Comparison of ENCODE assay signal across 8 cellular contexts in the genomic region with DNA sequence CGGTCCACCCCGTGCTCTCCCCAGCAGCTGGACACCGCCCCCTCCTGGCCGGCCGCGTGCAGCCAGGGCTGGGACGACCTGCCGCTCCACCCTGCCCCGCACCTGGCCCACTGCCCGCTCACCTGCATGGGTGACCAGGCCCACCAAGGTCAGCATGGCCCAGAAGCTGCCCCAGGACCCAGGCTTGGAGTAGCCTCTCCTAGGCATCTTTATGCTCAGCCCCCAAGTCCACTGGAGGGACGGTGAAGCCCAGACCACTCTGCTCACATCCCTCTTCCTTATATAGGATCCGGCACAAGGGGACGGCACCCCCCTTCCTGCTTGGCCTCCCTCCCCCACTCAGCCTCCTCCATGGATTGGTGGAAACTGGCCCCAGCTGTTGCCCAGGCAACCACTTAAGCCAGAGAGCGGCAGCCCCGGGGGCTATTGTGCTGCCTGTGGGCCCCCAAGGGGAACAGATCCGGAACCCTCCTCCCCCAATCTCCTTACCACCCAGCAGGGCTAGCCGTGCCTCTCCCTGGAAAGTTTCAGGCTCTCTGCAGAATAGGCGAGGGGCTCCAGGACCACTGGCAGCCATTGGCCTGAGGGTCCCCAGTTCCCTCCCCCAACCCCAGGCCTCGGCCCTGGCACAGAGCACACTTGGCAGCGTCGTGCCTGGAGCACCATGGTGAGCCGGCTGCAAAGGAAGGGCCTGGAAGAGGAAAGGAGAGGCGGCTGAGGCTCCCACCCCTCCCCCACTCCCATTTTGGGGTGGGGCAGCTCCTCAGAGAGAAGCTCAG. TPM values are rescaled to one million over a fixed set of nuclear protein-coding genes. Genes with fewer than 3 reads are reported as not detected.
A peak's percentile ranks its signal among the peaks of the same experiment; 100 is the strongest.
DNase-seq lines count a peak whose midpoint lies in the region; ATAC-seq, FAIRE-seq and TF ChIP-seq lines count a peak whose summit lies in the region.

BTBD17 (minus strand) TSS at position 256 of the 779 bp plus-strand sequence; CDS start at position 207, 49 bp downstream.

- H3K36me3 ChIP-seq in CD4-positive, alpha-beta memory T cell (ENCODE audit: insufficient read depth, low read length), result no peaks in the 10 kb centered on the region
- no peaks in the 10 kb centered on the region for H3K36me3 ChIP-seq in Karpas-422 (ENCODE audit: insufficient read depth, low read length)
- H3K36me3 ChIP-seq in endothelial cell of umbilical vein (ENCODE audit: control insufficient read depth in 2 of 2, extremely low read depth in 1 of 2, insufficient read depth in 2 of 2, low read length in 2 of 2), result no peaks in the 10 kb centered on the region
- H3K36me3 ChIP-seq in mucosa of descending colon (ENCODE audit: low read depth), result no peaks in the 10 kb centered on the region

- TF ChIP-seq CTCF in endothelial cell of umbilical vein (IDR thresholded peaks at IDR 0.05; ENCODE audit: extremely low read depth in 1 of 2, insufficient read depth in 1 of 2, low read depth in 1 of 2, low read length in 2 of 2) (peak; percentile 67 to 76), mucosa of descending colon (IDR thresholded peaks at IDR 0.05) (peak; percentile 60)

- H3K27me3 ChIP-seq in CD4-positive, alpha-beta memory T cell (ENCODE audit: insufficient read depth, low read length), result peaks cover 15% of the 10 kb centered on the region
- no peaks in the 10 kb centered on the region for H3K27me3 ChIP-seq in Karpas-422 (ENCODE audit: low read length)
- peaks cover 7 to 11% of the 10 kb centered on the region in 2 experiments for H3K27me3 ChIP-seq in endothelial cell of umbilical vein (ENCODE audit: control insufficient read depth in 2 of 2, insufficient read depth in 2 of 2, low read length in 2 of 2)

- FAIRE-seq in endothelial cell of umbilical vein (lab: Jason Lieb, UNC), result no peak

- H3K4me1 ChIP-seq in CD4-positive, alpha-beta memory T cell (ENCODE audit: insufficient read depth, low read length), result peaks cover 9% of the 10 kb centered on the region
- H3K4me1 ChIP-seq in Karpas-422 (ENCODE audit: low read length) (no peaks in the 10 kb centered on the region), endothelial cell of umbilical vein (ENCODE audit: control insufficient read depth, extremely low read depth, insufficient read depth, low read length) (no peaks in the 10 kb centered on the region), mucosa of descending colon (ENCODE audit: low read depth) (peaks cover 4% of the 10 kb centered on the region)

- ATAC-seq in mucosa of descending colon, result peak; percentile 72
- no peak for ATAC-seq in HG02981 (IDR thresholded peaks at IDR 0.05; ENCODE audit: unreplicated experiment)

- H3K4me3 Mint-ChIP-seq in CD4-positive, alpha-beta memory T cell, result no peak within 1 kb of the TSS

- no TSS peak for BruUV-seq in endothelial cell of umbilical vein (replicated peaks; lab: Mats Ljungman, UMichigan)

- no peaks in the 10 kb centered on the region for H3K9me2 ChIP-seq in Karpas-422 (replicated peaks; ENCODE audit: insufficient read depth, low read length)

- H3K79me2 ChIP-seq in Karpas-422 (ENCODE audit: low read length) (no peaks in the 10 kb centered on the region), endothelial cell of umbilical vein (ENCODE audit: control insufficient read depth, insufficient read depth, low read length) (no peaks in the 10 kb centered on the region)

- no peak within 1 kb of the TSS for H3K4me2 ChIP-seq in Karpas-422 (ENCODE audit: low read depth, low read length, poor library complexity, severe bottlenecking)
- no peak within 1 kb of the TSS for H3K4me2 ChIP-seq in endothelial cell of umbilical vein (ENCODE audit: insufficient read depth, low read length)

- H2AFZ ChIP-seq in Karpas-422 (ENCODE audit: low read length) (no peak within 1 kb of the TSS), endothelial cell of umbilical vein (ENCODE audit: low read depth, low read length) (no peak within 1 kb of the TSS)

- DNase-seq in CD4-positive, alpha-beta memory T cell, result peak in 3 of 5 donors; percentile 20 to 33 (median 21)
- DNase-seq in Karpas-422 (peak; percentile 50), endothelial cell of umbilical vein (ENCODE audit: low read depth, low spot score) (peak; percentile 13), mucosa of descending colon (peak in 2 of 3 donors; percentile 69 to 78), NCI-H1048 (lab: John Stamatoyannopoulos, UW) (no peak), HCEC 1CT (no peak)
- peak; percentile 8 to 22 (median 14) for DNase-seq in activated CD4-positive, CD25-positive, alpha-beta regulatory T cell (lab: John Stamatoyannopoulos, UW)

- no peaks in the 10 kb centered on the region for H3K36me3 Mint-ChIP-seq in CD4-positive, alpha-beta memory T cell

- H3K27ac ChIP-seq in CD4-positive, alpha-beta memory T cell (ENCODE audit: low read depth, low read length), result no peak within 1 kb of the TSS
- no peak within 1 kb of the TSS for H3K27ac ChIP-seq in Karpas-422 (ENCODE audit: low read length)
- no peak within 1 kb of the TSS for H3K27ac ChIP-seq in endothelial cell of umbilical vein (ENCODE audit: insufficient read depth, low read depth, low read length)

- intact Hi-C loops in CD4-positive, alpha-beta memory T cell (cut with micrococcal nuclease), result no loop called here
- intact Hi-C loops in endothelial cell of umbilical vein (cut with micrococcal nuclease) (loop anchor here (1.0 kb wide), 1 partner anchor 61 kb away; no protein-coding TSS in a partner anchor), mucosa of descending colon (cut with DNase I, micrococcal nuclease) (no loop called here)

- POLR2A ChIA-PET in CD4-positive, alpha-beta memory T cell (lab: Charles Lee; ENCODE audit: partially characterized antibody), result interaction anchor here (0.7 to 2.1 kb wide), 6 partner anchors 56 to 151 kb away, joined by 3 to 6 read pairs (median 4); partner anchors contain the start of gene TTYH2
- POLR2A ChIA-PET in endothelial cell of umbilical vein (lab: Charles Lee), result no interaction called here

- no peaks in the 10 kb centered on the region for H3K9me1 ChIP-seq in endothelial cell of umbilical vein (replicated peaks; ENCODE audit: control insufficient read depth, extremely low read depth, insufficient read depth, low read length)

- no peaks in the 10 kb centered on the region for H3K9me3 Mint-ChIP-seq in CD4-positive, alpha-beta memory T cell

- H3K27me3 Mint-ChIP-seq in CD4-positive, alpha-beta memory T cell, result peaks cover 10 to 13% of the 10 kb centered on the region in 2 donors

- no peak for TF ChIP-seq POLR2A in endothelial cell of umbilical vein (IDR thresholded peaks at IDR 0.05; ENCODE audit: low read depth, low read length)

- H3K4me3 ChIP-seq in CD4-positive, alpha-beta memory T cell (ENCODE audit: low read length in 2 of 2), result no peak within 1 kb of the TSS
- H3K4me3 ChIP-seq in Karpas-422 (ENCODE audit: low read length) (no peak within 1 kb of the TSS), endothelial cell of umbilical vein (replicated peaks in 1 of 3; ENCODE audit: insufficient read depth in 1 of 3, low read depth in 1 of 3, low read length in 3 of 3) (no peak within 1 kb of the TSS), mucosa of descending colon (no peak within 1 kb of the TSS)

- H3K9ac ChIP-seq in Karpas-422 (ENCODE audit: low read length) (no peak within 1 kb of the TSS), endothelial cell of umbilical vein (replicated peaks; ENCODE audit: extremely low read depth, insufficient read depth, low read length) (no peak within 1 kb of the TSS)

- H3K4me1 Mint-ChIP-seq in CD4-positive, alpha-beta memory T cell, result peaks cover 2 to 13% (median 5%) of the 10 kb centered on the region in 4 donors

- no peak within 1 kb of the TSS for H3K27ac Mint-ChIP-seq in CD4-positive, alpha-beta memory T cell

- CTCF ChIA-PET in CD4-positive, alpha-beta memory T cell (lab: Charles Lee; ENCODE audit: partially characterized antibody), result interaction anchor here (1.0 to 9.8 kb wide), 13 partner anchors 9 to 159 kb away, joined by 3 to 62 read pairs (median 5); partner anchors contain the start of genes RPL38 and TTYH2
- CTCF ChIA-PET in endothelial cell of umbilical vein (lab: Charles Lee), result interaction anchor here (0.6 to 3.6 kb wide), 14 partner anchors 9 to 160 kb away, joined by 3 to 29 read pairs (median 4); no protein-coding TSS in a partner anchor

- H4K20me1 ChIP-seq in Karpas-422 (ENCODE audit: insufficient read depth, low read depth, low read length) (no peaks in the 10 kb centered on the region), endothelial cell of umbilical vein (replicated peaks; ENCODE audit: control insufficient read depth, extremely low read depth, insufficient read depth, low read length) (no peaks in the 10 kb centered on the region)

- H3K9me3 ChIP-seq in CD4-positive, alpha-beta memory T cell (ENCODE audit: control insufficient read depth in 1 of 2, low read length in 2 of 2), result no peaks in the 10 kb centered on the region
- H3K9me3 ChIP-seq in Karpas-422 (ENCODE audit: low read length) (no peaks in the 10 kb centered on the region), endothelial cell of umbilical vein (replicated peaks; ENCODE audit: control insufficient read depth, insufficient read depth, low read length) (no peaks in the 10 kb centered on the region), mucosa of descending colon (no peaks in the 10 kb centered on the region)

- dilution Hi-C loops in endothelial cell of umbilical vein (cut with MboI; ENCODE audit: extremely low pct_ligation_motif_present, low sequenced_read_pairs), result no loop called here

TF ChIP-seq in endothelial cell of umbilical vein, 7 proteins besides CTCF, POLR2A, EP300 and RAD21 (continues in another document):
- TF ChIP-seq EZH2 (IDR thresholded peaks at IDR 0.05; ENCODE audit: borderline replicate concordance, low read depth, low read length, severe bottlenecking) (no peak), POLR2AphosphoS5 (IDR thresholded peaks at IDR 0.05; ENCODE audit: insufficient read depth, low read depth, low read length) (no peak), MYC (IDR thresholded peaks at IDR 0.05; ENCODE audit: low read depth, low read length) (no peak), JUN (IDR thresholded peaks at IDR 0.05; ENCODE audit: borderline replicate concordance, insufficient read depth, insufficient read length, low read depth) (no peak)

RNA-seq across cellular contexts. Expression of gene BTBD17, which starts in this region (rescaled TPM):
- not detected for total RNA-seq in CD4-positive, alpha-beta memory T cell
- not detected for polyA plus RNA-seq in CD4-positive, alpha-beta memory T cell
- not detected in 2 replicates for total RNA-seq in Karpas-422 (2014; rRNA removed; shearing (Covaris generic); ENCODE audit: low replicate concordance)
- total RNA-seq in endothelial cell of umbilical vein (not detected in 2 replicates), mucosa of descending colon (under 1 TPM in 1 of 3 donors, not detected in 2; 0.17 TPM)
- polyA plus RNA-seq in endothelial cell of umbilical vein, result not detected in 2 replicates
- not detected in 2 replicates for polyA plus RNA-seq in endothelial cell of umbilical vein (2011; cell fraction: cytosol; rRNA removed)
- not detected in 2 replicates for polyA plus RNA-seq in endothelial cell of umbilical vein (2011; cell fraction: nucleus; rRNA removed)
- polyA plus RNA-seq in endothelial cell of umbilical vein (2012), result not detected in 2 replicates
- not detected in 2 replicates for polyA minus RNA-seq in endothelial cell of umbilical vein
- polyA minus RNA-seq in endothelial cell of umbilical vein (2011; cell fraction: cytosol; rRNA and poly(A)+ RNA removed), result not detected
- not detected in 2 replicates for polyA minus RNA-seq in endothelial cell of umbilical vein (2011; cell fraction: nucleus; rRNA and poly(A)+ RNA removed)

Comparison
In these comparisons a context has a peak if more than half of its experiments do, and no peak if none do; other contexts are left out.
1. Peak in DNase-seq in CD4-positive, alpha-beta memory T cell; RNA of the gene not detected or under 1 TPM.
2. Peak in DNase-seq in Karpas-422; RNA of the gene not detected or under 1 TPM.
3. Peak in DNase-seq in endothelial cell of umbilical vein; RNA of the gene not detected or under 1 TPM.
4. Peak in DNase-seq and ATAC-seq in mucosa of descending colon; RNA of the gene not detected or under 1 TPM.
5. DNase-seq: peak in activated CD4-positive, CD25-positive, alpha-beta regulatory T cell (4 of 4); none in NCI-H1048 (single experiment) and HCEC 1CT (single experiment).